In the genomic region with DNA sequence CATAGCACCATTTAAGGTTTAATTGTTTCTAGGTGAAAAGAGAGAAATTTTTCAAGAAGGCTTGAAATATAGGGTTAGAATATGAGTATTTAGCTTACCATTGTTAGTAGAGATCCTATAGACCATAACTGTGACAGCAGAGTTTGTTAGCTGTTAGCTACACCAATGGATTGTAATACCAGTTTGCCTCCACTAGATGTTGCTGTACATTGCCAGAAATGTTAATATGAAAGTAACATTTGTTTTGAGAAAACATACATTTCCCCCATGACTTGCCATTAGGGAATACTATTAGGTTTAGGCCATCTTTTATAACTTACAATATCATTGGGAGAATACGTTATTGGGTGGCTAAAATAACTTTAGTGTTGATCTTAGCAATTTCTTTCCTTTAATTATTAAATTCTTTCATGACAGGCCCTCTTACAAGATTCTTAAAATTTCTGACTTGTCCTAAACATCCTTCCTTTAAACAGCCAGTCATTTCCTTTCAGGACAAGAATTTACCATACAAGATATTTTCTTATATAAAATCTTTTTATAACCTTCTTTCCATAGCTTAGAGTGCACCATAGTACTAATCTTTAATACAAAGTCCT, we compare ENCODE assay signal across 8 cellular contexts. TPM values are rescaled to one million over a fixed set of nuclear protein-coding genes. Genes with fewer than 3 reads are reported as not detected.
DNase-seq lines count a peak whose midpoint lies in the region; ATAC-seq, FAIRE-seq and TF ChIP-seq lines count a peak whose summit lies in the region.

No MANE protein-coding gene starts in this region.

- no peak overlapping the region for H2AFZ ChIP-seq in HepG2 (ENCODE audit: low read length)

- TF ChIP-seq CTCF in HepG2 (CRISPR knock-in tag; IDR thresholded peaks at IDR 0.05): peak; percentile 83
- TF ChIP-seq CTCF in uterus (IDR thresholded peaks at IDR 0.05): peak; percentile 58 to 80 (median 77)

- BruUV-seq in HepG2 (replicated peaks; lab: Mats Ljungman, UMichigan): no TSS peak

- TF ChIP-seq POLR2A in HepG2 (IDR thresholded peaks at IDR 0.05; ENCODE audit: insufficient read depth in 1 of 2, low read depth in 2 of 2, low read length in 2 of 2) (no peak), uterus (IDR thresholded peaks at IDR 0.05) (no peak)

- H3K36me3 Mint-ChIP-seq in central memory CD8-positive, alpha-beta T cell (ENCODE audit: insufficient read depth): peaks cover 1% of the 10 kb centered on the region

- H3K36me3 ChIP-seq in HepG2 (replicated peaks in 1 of 2; ENCODE audit: control insufficient read depth in 1 of 2, insufficient read depth in 2 of 2, low read length in 2 of 2): no peaks in the 10 kb centered on the region
- H3K36me3 ChIP-seq in uterus: no peaks in the 10 kb centered on the region

- DNase-seq in EL: peak; percentile 48
- DNase-seq in NCI-H748 (lab: John Stamatoyannopoulos, UW; ENCODE audit: unreplicated experiment): peak; percentile 69
- no peak for DNase-seq in central memory CD8-positive, alpha-beta T cell (ENCODE audit: low spot score in 2 of 2)
- peak; percentile 52 for DNase-seq in HepG2 (ENCODE audit: low spot score)
- no peak for DNase-seq in uterus
- no peak for DNase-seq in stimulated activated CD4-positive, alpha-beta T cell treated with anti-CD3 and anti-CD28 coated beads, Interleukin-12 subunit alpha, Interleukin-12 subunit beta, amount 100 ng/mL, for 4 hours
- DNase-seq in stimulated activated CD4-positive, alpha-beta T cell treated with anti-CD3 and anti-CD28 coated beads, Interleukin-15, amount 100 ng/mL, for 24 hours: no peak

- no peaks in the 10 kb centered on the region for H4K20me1 ChIP-seq in HepG2 (ENCODE audit: insufficient read depth, low read length)

- H3K27ac ChIP-seq in HepG2 (ENCODE audit: extremely low read length, insufficient read depth, low read length): no peak overlapping the region
- H3K27ac ChIP-seq in uterus: no peak overlapping the region

- peaks cover 56% of the 10 kb centered on the region for H3K27me3 Mint-ChIP-seq in central memory CD8-positive, alpha-beta T cell

- peak; percentile 82 for TF ChIP-seq RAD21 in HepG2 (CRISPR knock-in tag; IDR thresholded peaks at IDR 0.05)

- 0% methylated on average over 1 of the region's 1 CpG for WGBS in HepG2 (ENCODE audit: low lambda C conversion rate)

- POLR2A ChIA-PET in HepG2 (lab: Yijun Ruan, JAX): interaction anchor here (1.7 kb wide), 1 partner anchor 55 kb away, joined by 5 read pairs; the partner anchor contains the start of gene ERV3-1

- H3K27ac Mint-ChIP-seq in central memory CD8-positive, alpha-beta T cell (ENCODE audit: low read depth): no peak overlapping the region

- no peaks in the 10 kb centered on the region for H3K4me1 Mint-ChIP-seq in central memory CD8-positive, alpha-beta T cell

- FAIRE-seq in HepG2 (lab: Jason Lieb, UNC): peak; percentile 81

- H3K4me2 ChIP-seq in HepG2 (ENCODE audit: low read depth, low read length): no peak overlapping the region

- peak; percentile 66 for ATAC-seq in HG02610 (IDR thresholded peaks at IDR 0.05; ENCODE audit: unreplicated experiment)
- ATAC-seq in central memory CD8-positive, alpha-beta T cell (replicated peaks; ENCODE audit: extremely low read depth, poor library complexity, severe bottlenecking): peak; percentile 56
- 0 out of 3 replicates have a peak, but pooled peaks have one; percentile 9 for ATAC-seq in HepG2

- peaks cover 26% of the 10 kb centered on the region for H3K4me1 ChIP-seq in HepG2 (ENCODE audit: insufficient read depth, low read length)
- no peaks in the 10 kb centered on the region for H3K4me1 ChIP-seq in uterus

- H3K9me3 ChIP-seq in HepG2 (ENCODE audit: low read length) (no peaks in the 10 kb centered on the region), uterus (no peaks in the 10 kb centered on the region)

- H3K27me3 ChIP-seq in HepG2 (ENCODE audit: control insufficient read depth in 1 of 2, insufficient read depth in 2 of 2, low read length in 2 of 2): peaks cover 0 to 2% of the 10 kb centered on the region in 2 experiments; a peak in 1 of 5 replicates
- peaks cover 0 to 7% of the 10 kb centered on the region in 2 donors for H3K27me3 ChIP-seq in uterus

- H3K9me3 Mint-ChIP-seq in central memory CD8-positive, alpha-beta T cell: no peaks in the 10 kb centered on the region

- intact Hi-C loops in HepG2 (cut with micrococcal nuclease; ENCODE audit: unreplicated experiment) (loop anchor here (1.0 to 5.0 kb wide), 3 partner anchors 266 to 531 kb away; no protein-coding TSS in a partner anchor), uterus (cut with DNase I; ENCODE audit: low total_unique reads) (no loop called here)

- H3K4me3 Mint-ChIP-seq in central memory CD8-positive, alpha-beta T cell: no peak overlapping the region

- no peaks in the 10 kb centered on the region for H3K79me2 ChIP-seq in HepG2 (ENCODE audit: insufficient read depth, low read length)

- H3K4me3 ChIP-seq in HepG2 (replicated peaks in 1 of 3; ENCODE audit: insufficient read depth in 1 of 3, low read depth in 2 of 3, low read length in 3 of 3) (no peak overlapping the region), uterus (no peak overlapping the region)

- H3K9ac ChIP-seq in HepG2 (ENCODE audit: insufficient read depth, low read depth, low read length): no peak overlapping the region

- in situ Hi-C loops in HepG2 (cut with HindIII; ENCODE audit: extremely low pct_ligation_motif_present, low pct_unique_long_range_greater_than_20kb): no loop called here

- TF ChIP-seq EP300 in HepG2 (IDR thresholded peaks at IDR 0.05; ENCODE audit: low read depth in 2 of 2, low read length in 2 of 2) (no peak), HepG2 (CRISPR knock-in tag; IDR thresholded peaks at IDR 0.05; ENCODE audit: borderline replicate concordance) (no peak)

- CTCF ChIA-PET in HepG2 (lab: Yijun Ruan, JAX; ENCODE audit: low intra/inter-chr PET ratio, low total read pairs): interaction anchor here (1.3 kb wide), 1 partner anchor 265 kb away, joined by 5 read pairs; no protein-coding TSS in a partner anchor

RNA-seq across cellular contexts. Expression of gene ZNF117, which starts 39.5 kb away (rescaled TPM):
- total RNA-seq in HepG2 (2016; rRNA removed; fragmentation: Illumina TruSeq; extraction: Trizol) (3.9 and 6.6 TPM in 2 replicates), uterus (10 to 100 TPM in 3 of 4 donors, 1 to 10 TPM in 1; 9.4 to 32.0 (median 12.7) TPM)
- total RNA-seq in HepG2 (2016; cell fraction: cytosol; rRNA removed; fragmentation: Illumina TruSeq; extraction: Trizol; ENCODE audit: low read depth): 0.18 and 0.51 TPM in 2 replicates
- total RNA-seq in HepG2 (2016; cell fraction: insoluble cytoplasmic fraction; rRNA removed; fragmentation: Illumina TruSeq; extraction: Trizol): 4.1 and 5.5 TPM in 2 replicates
- total RNA-seq in HepG2 (2016; cell fraction: membrane; rRNA removed; fragmentation: Illumina TruSeq; extraction: Trizol): 0.86 and 1.3 TPM in 2 replicates
- 17.8 and 18.6 TPM in 2 replicates for total RNA-seq in HepG2 (2016; cell fraction: nucleus; rRNA removed; fragmentation: Illumina TruSeq; extraction: Trizol)
- polyA plus RNA-seq in HepG2 (2011; rRNA removed): 20.0 and 20.4 TPM in 2 replicates
- 2.5 and 4.6 TPM in 2 replicates for polyA plus RNA-seq in HepG2 (2011; cell fraction: cytosol; rRNA removed)
- polyA plus RNA-seq in HepG2 (2011; cell fraction: nucleus; rRNA removed): 32.2 and 47.0 TPM in 2 replicates
- polyA plus RNA-seq in HepG2 (2012): 11.3 and 17.9 TPM in 2 replicates
- polyA plus RNA-seq in HepG2 (2016; cell fraction: cytosol; fragmentation: Illumina TruSeq; extraction: Trizol; ENCODE audit: low read depth): 0.15 and 0.19 TPM in 2 replicates
- 2.3 and 2.9 TPM in 2 replicates for polyA plus RNA-seq in HepG2 (2016; cell fraction: insoluble cytoplasmic fraction; fragmentation: Illumina TruSeq; extraction: Trizol; ENCODE audit: low read depth)
- polyA plus RNA-seq in HepG2 (2016; cell fraction: membrane; fragmentation: Illumina TruSeq; extraction: Trizol; ENCODE audit: low read depth): 0.51 and 0.56 TPM in 2 replicates
- 38.6 and 39.6 TPM in 2 replicates for polyA plus RNA-seq in HepG2 (2016; cell fraction: nucleus; fragmentation: Illumina TruSeq; extraction: Trizol; ENCODE audit: insufficient read depth, low read depth)
- 0.14 and 9.5 TPM in 2 replicates for polyA minus RNA-seq in HepG2 (2011; rRNA and poly(A)+ RNA removed; ENCODE audit: low replicate concordance)
- polyA minus RNA-seq in HepG2 (2011; cell fraction: cytosol; rRNA and poly(A)+ RNA removed): 7.1 and 8.9 TPM in 2 replicates
- 175 and 179 TPM in 2 replicates for polyA minus RNA-seq in HepG2 (2011; cell fraction: nucleus; rRNA and poly(A)+ RNA removed)

RNA-seq across cellular contexts. Expression of gene ZNF273, which starts 48.3 kb away (rescaled TPM):
- total RNA-seq in HepG2 (2016; rRNA removed; fragmentation: Illumina TruSeq; extraction: Trizol) (5.8 and 6.8 TPM in 2 replicates), uterus (10 to 100 TPM in 1 of 4 donors, 1 to 10 TPM in 3; 1.5 to 21.8 (median 8.0) TPM)
- 1.1 and 1.3 TPM in 2 replicates for total RNA-seq in HepG2 (2016; cell fraction: cytosol; rRNA removed; fragmentation: Illumina TruSeq; extraction: Trizol; ENCODE audit: low read depth)
- 5.0 and 7.2 TPM in 2 replicates for total RNA-seq in HepG2 (2016; cell fraction: insoluble cytoplasmic fraction; rRNA removed; fragmentation: Illumina TruSeq; extraction: Trizol)
- total RNA-seq in HepG2 (2016; cell fraction: membrane; rRNA removed; fragmentation: Illumina TruSeq; extraction: Trizol): 2.1 and 4.0 TPM in 2 replicates
- total RNA-seq in HepG2 (2016; cell fraction: nucleus; rRNA removed; fragmentation: Illumina TruSeq; extraction: Trizol): 4.9 and 5.1 TPM in 2 replicates
- polyA plus RNA-seq in HepG2 (2011; rRNA removed): 0.90 and 1.7 TPM in 2 replicates
- 1.0 and 1.2 TPM in 2 replicates for polyA plus RNA-seq in HepG2 (2011; cell fraction: cytosol; rRNA removed)
- polyA plus RNA-seq in HepG2 (2011; cell fraction: nucleus; rRNA removed): 0.64 and 0.69 TPM in 2 replicates
- 1.3 and 2.0 TPM in 2 replicates for polyA plus RNA-seq in HepG2 (2012)
- polyA plus RNA-seq in HepG2 (2016; cell fraction: cytosol; fragmentation: Illumina TruSeq; extraction: Trizol; ENCODE audit: low read depth): 0.62 and 0.71 TPM in 2 replicates
- 6.6 and 7.3 TPM in 2 replicates for polyA plus RNA-seq in HepG2 (2016; cell fraction: insoluble cytoplasmic fraction; fragmentation: Illumina TruSeq; extraction: Trizol; ENCODE audit: low read depth)
- polyA plus RNA-seq in HepG2 (2016; cell fraction: membrane; fragmentation: Illumina TruSeq; extraction: Trizol; ENCODE audit: low read depth): 2.5 and 2.6 TPM in 2 replicates
- 5.0 and 5.1 TPM in 2 replicates for polyA plus RNA-seq in HepG2 (2016; cell fraction: nucleus; fragmentation: Illumina TruSeq; extraction: Trizol; ENCODE audit: insufficient read depth, low read depth)
- 0.90 and 4.3 TPM in 2 replicates for polyA minus RNA-seq in HepG2 (2011; rRNA and poly(A)+ RNA removed; ENCODE audit: low replicate concordance)
- polyA minus RNA-seq in HepG2 (2011; cell fraction: cytosol; rRNA and poly(A)+ RNA removed): 2.3 TPM in 2 replicates
- 5.3 and 6.6 TPM in 2 replicates for polyA minus RNA-seq in HepG2 (2011; cell fraction: nucleus; rRNA and poly(A)+ RNA removed)

RNA-seq across cellular contexts. Expression of gene ERV3-1, which starts 55.1 kb away (rescaled TPM):
- total RNA-seq in HepG2 (2016; rRNA removed; fragmentation: Illumina TruSeq; extraction: Trizol): 12.0 and 20.4 TPM in 2 replicates
- total RNA-seq in HepG2 (2016; cell fraction: cytosol; rRNA removed; fragmentation: Illumina TruSeq; extraction: Trizol; ENCODE audit: low read depth): 4.2 and 5.2 TPM in 2 replicates
- 11.8 and 20.6 TPM in 2 replicates for total RNA-seq in HepG2 (2016; cell fraction: insoluble cytoplasmic fraction; rRNA removed; fragmentation: Illumina TruSeq; extraction: Trizol)
- 10.8 and 11.0 TPM in 2 replicates for total RNA-seq in HepG2 (2016; cell fraction: membrane; rRNA removed; fragmentation: Illumina TruSeq; extraction: Trizol)
- 43.8 and 47.3 TPM in 2 replicates for total RNA-seq in HepG2 (2016; cell fraction: nucleus; rRNA removed; fragmentation: Illumina TruSeq; extraction: Trizol)
- polyA plus RNA-seq in HepG2 (2011; rRNA removed): 86.3 and 91.5 TPM in 2 replicates
- polyA plus RNA-seq in HepG2 (2011; cell fraction: cytosol; rRNA removed): 34.9 and 51.4 TPM in 2 replicates
- 133 and 172 TPM in 2 replicates for polyA plus RNA-seq in HepG2 (2011; cell fraction: nucleus; rRNA removed)
- polyA plus RNA-seq in HepG2 (2012): 61.3 and 79.8 TPM in 2 replicates
- 4.3 and 5.7 TPM in 2 replicates for polyA plus RNA-seq in HepG2 (2016; cell fraction: cytosol; fragmentation: Illumina TruSeq; extraction: Trizol; ENCODE audit: low read depth)
- polyA plus RNA-seq in HepG2 (2016; cell fraction: insoluble cytoplasmic fraction; fragmentation: Illumina TruSeq; extraction: Trizol; ENCODE audit: low read depth): 11.4 and 12.5 TPM in 2 replicates
- polyA plus RNA-seq in HepG2 (2016; cell fraction: membrane; fragmentation: Illumina TruSeq; extraction: Trizol; ENCODE audit: low read depth): 5.7 and 11.4 TPM in 2 replicates
- polyA plus RNA-seq in HepG2 (2016; cell fraction: nucleus; fragmentation: Illumina TruSeq; extraction: Trizol; ENCODE audit: insufficient read depth, low read depth): 43.2 and 50.3 TPM in 2 replicates
- polyA minus RNA-seq in HepG2 (2011; rRNA and poly(A)+ RNA removed; ENCODE audit: low replicate concordance): 3.1 and 62.8 TPM in 2 replicates
- polyA minus RNA-seq in HepG2 (2011; cell fraction: cytosol; rRNA and poly(A)+ RNA removed): 25.1 and 31.4 TPM in 2 replicates
- 275 and 346 TPM in 2 replicates for polyA minus RNA-seq in HepG2 (2011; cell fraction: nucleus; rRNA and poly(A)+ RNA removed)
- total RNA-seq in uterus: 10 to 100 TPM in 3 of 4 donors, 1 to 10 TPM in 1; 7.9 to 28.2 (median 15.8) TPM

Comparison
In these comparisons a context has a peak if more than half of its experiments do, and no peak if none do; other contexts are left out.
1. DNase-seq: peak in EL (single experiment), NCI-H748 (single experiment) and HepG2 (single experiment); none in central memory CD8-positive, alpha-beta T cell (0 of 2), uterus (0 of 2), stimulated activated CD4-positive, alpha-beta T cell treated with anti-CD3 and anti-CD28 coated beads, Interleukin-12 subunit alpha, Interleukin-12 subunit beta, amount 100 ng/mL, for 4 hours (single experiment) and stimulated activated CD4-positive, alpha-beta T cell treated with anti-CD3 and anti-CD28 coated beads, Interleukin-15, amount 100 ng/mL, for 24 hours (single experiment).
2. ATAC-seq: peak in every context shown above with its lines; median percentile 66 in HG02610; 56 in central memory CD8-positive, alpha-beta T cell; 9 in HepG2.